18 cellular contexts compared by ENCODE assay signal in the genomic region with DNA sequence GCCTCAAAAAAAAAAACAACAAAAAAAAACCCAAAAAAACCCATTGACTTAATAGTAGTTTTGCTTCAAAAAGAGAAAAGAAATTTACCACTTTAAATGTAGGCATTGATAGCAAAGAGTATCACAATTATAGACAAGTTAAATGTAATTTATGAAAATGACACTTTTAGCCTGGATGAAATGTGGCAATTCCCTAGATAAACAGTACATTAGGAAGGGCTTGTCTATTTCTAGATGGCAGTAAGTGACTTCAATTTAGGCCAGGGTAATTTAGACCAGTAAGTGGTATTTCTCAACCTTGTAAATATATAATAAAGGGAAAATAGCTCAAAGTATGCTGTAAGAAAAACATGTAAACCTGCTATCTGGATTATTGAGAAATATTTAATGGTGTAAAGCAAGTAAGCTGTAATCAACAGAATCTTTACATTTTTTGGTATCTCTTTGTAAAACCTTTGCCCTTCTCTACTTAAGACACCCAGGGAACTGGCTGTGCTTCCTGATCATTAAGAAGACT.
DNase-seq lines count a peak whose midpoint lies in the region; ATAC-seq and TF ChIP-seq lines count a peak whose summit lies in the region.
"Had no signal": no experiment of that assay in that cellular context is flagged by ENCODE, and none has a peak within 500 bp of the region (broad histone marks: within the 10 kb centered on the region; RNA-seq: fewer than 3 reads in every experiment).

No MANE protein-coding gene starts in this region.

- no peak overlapping the region for H3K4me2 ChIP-seq in neural cell (ENCODE audit: low read length)

- H3F3A ChIP-seq in neural cell (ENCODE audit: insufficient read depth, low read length, poor library complexity, severe bottlenecking), result no peaks in the 10 kb centered on the region

- H3K27ac ChIP-seq in epithelial cell of prostate, result peak overlapping the region; percentile 83
- H3K27ac ChIP-seq in neural cell (ENCODE audit: low read length), result peak overlapping the region; percentile 64
- H3K27ac ChIP-seq: Peyer's patch had no signal

- H3K9me2 ChIP-seq in neural cell (ENCODE audit: insufficient read depth, low read length), result no peaks in the 10 kb centered on the region

- no peaks in the 10 kb centered on the region for H3K27me3 ChIP-seq in neural cell (ENCODE audit: insufficient read depth, low read depth, low read length)
- H3K27me3 ChIP-seq: Peyer's patch had no signal

- peak; percentile 76 for TF ChIP-seq EP300 in neural cell (conservative IDR thresholded peaks at IDR 0.05; ENCODE audit: poor library complexity, severe bottlenecking)

- H3K79me2 ChIP-seq in neural cell (replicated peaks; ENCODE audit: insufficient read depth, low read length), result no peaks in the 10 kb centered on the region

- no peaks in the 10 kb centered on the region for H3K9me3 ChIP-seq in neural cell (ENCODE audit: low read length)
- H3K9me3 ChIP-seq: Caco-2, Peyer's patch had no signal

- H3K4me3 ChIP-seq in neural cell (ENCODE audit: low read length), result no peak overlapping the region
- H3K4me3 ChIP-seq: Peyer's patch had no signal

- H3K36me3 ChIP-seq in neural cell (ENCODE audit: insufficient read depth, low read length), result no peaks in the 10 kb centered on the region
- H3K36me3 ChIP-seq: Peyer's patch had no signal

- H4K20me1 ChIP-seq in neural cell (ENCODE audit: insufficient read depth), result no peaks in the 10 kb centered on the region

- no peak for ATAC-seq in HG03039 (IDR thresholded peaks at IDR 0.05; ENCODE audit: unreplicated experiment)
- ATAC-seq: T-cell had no signal

- H2AFZ ChIP-seq in neural cell (ENCODE audit: low read depth, low read length), result no peak overlapping the region

- peak overlapping the region; percentile 15 for H3K9ac ChIP-seq in neural cell (ENCODE audit: low read length)

- DNase-seq in NOMO-1 (lab: John Stamatoyannopoulos, UW; ENCODE audit: unreplicated experiment in 2 of 2), result peak; percentile 31 to 46
- no peak for DNase-seq in NOMO-1 treated with dmso at 0.1 percent for 144 hours (lab: John Stamatoyannopoulos, UW; ENCODE audit: unreplicated experiment)
- peak; percentile 60 for DNase-seq in NCI-H2227 treated with DMSO at 0.1 percent for 48 hours (lab: John Stamatoyannopoulos, UW)
- DNase-seq in epithelial cell of prostate (ENCODE audit: low read depth, low spot score), result no peak
- DNase-seq in SKM-1 (lab: John Stamatoyannopoulos, UW; ENCODE audit: unreplicated experiment), result no peak
- DNase-seq in GM19240 (ENCODE audit: insufficient read length, low spot score), result no peak
- DNase-seq: Caco-2; CD4-positive, alpha-beta T cell; H9; NCI-H1105 treated with DMSO at 0.1 percent for 48 hours; NCI-H187 treated with DMSO at 0.1 percent for 48 hours; NCI-H446; NCI-H526 treated with DMSO at 0.1 percent for 48 hours; Right ventricle myocardium superior; T-cell had no signal

- TF ChIP-seq RAD21 in neural cell (conservative IDR thresholded peaks at IDR 0.05), result no peak

- no peak for TF ChIP-seq CTCF in neural cell (IDR thresholded peaks at IDR 0.05; ENCODE audit: poor library complexity, severe bottlenecking)

TF ChIP-seq in neural cell, 6 proteins besides CTCF, POLR2A, EP300 and RAD21:
- TF ChIP-seq POLR2AphosphoS5 (IDR thresholded peaks at IDR 0.05), result peak; percentile 73
- TF ChIP-seq REST (IDR thresholded peaks at IDR 0.05; ENCODE audit: borderline replicate concordance), result peak; percentile 85
- TF ChIP-seq EZH2 (IDR thresholded peaks at IDR 0.05; ENCODE audit: borderline replicate concordance, insufficient read depth, low read length, poor library complexity, severe bottlenecking), result no peak
- TF ChIP-seq SMC3 (conservative IDR thresholded peaks at IDR 0.05; ENCODE audit: poor library complexity), result peak; percentile 30
TF ChIP-seq in neural cell: peak in this region for 3.

Comparison
In these comparisons a context has a peak if more than half of its experiments do, and no peak if none do; other contexts are left out.
1. DNase-seq: peak in NOMO-1 (2 of 2) and NCI-H2227 treated with DMSO at 0.1 percent for 48 hours (single experiment); none in NOMO-1 treated with dmso at 0.1 percent for 144 hours (single experiment), epithelial cell of prostate (single experiment), SKM-1 (single experiment) and GM19240 (single experiment).